Comparison of ENCODE assay signal across 11 cellular contexts in genomic region chr7:5702876-5703571, GRCh38.
DNase-seq lines count a peak whose midpoint lies in the region; ATAC-seq, FAIRE-seq and TF ChIP-seq lines count a peak whose summit lies in the region.
"Had no signal": no experiment of that assay in that cellular context is flagged by ENCODE, and none has a peak within 500 bp of the region (broad histone marks: within the 10 kb centered on the region; RNA-seq: fewer than 3 reads in every experiment).

No MANE protein-coding gene starts in this region.

- peak overlapping the region; percentile 7; the same call in 1 of the 2 replicates for H3K27ac ChIP-seq in RWPE1
- no peak overlapping the region for H3K27ac ChIP-seq in CD8-positive, alpha-beta T cell (ENCODE audit: low read depth, low read length)
- H3K27ac ChIP-seq: SJCRH30 had no signal

- no peak overlapping the region for H3K27ac Mint-ChIP-seq in activated T-helper 2 cell treated with anti-CD3 and anti-CD28 coated beads, Interferon-gamma antibody, Interleukin-2, Interleukin-4, amounts not matched to agents 10 μg/mL and 5 μg/mL and 100 μg/mL, durations not matched to agents 14 hours and 24 hours and 36 hours
- H3K27ac Mint-ChIP-seq in CD8-positive, alpha-beta T cell = no peak overlapping the region

- intact Hi-C loops in Right ventricle myocardium superior (cut with DNase I) (loop anchor here (5.0 kb wide), 2 partner anchors 36 to 211 kb away; no protein-coding TSS in a partner anchor), posterior cingulate gyrus (cut with DNase I) (loop anchor here (5.0 kb wide), 1 partner anchor 36 kb away; no protein-coding TSS in a partner anchor)
- intact Hi-C loops in activated T-helper 2 cell treated with anti-CD3 and anti-CD28 coated beads, Interferon-gamma antibody, Interleukin-2, Interleukin-4, amounts not matched to agents 10 μg/mL and 5 μg/mL and 100 μg/mL, durations not matched to agents 14 hours and 24 hours and 36 hours (cut with micrococcal nuclease) = no loop called here
- intact Hi-C loops in CD8-positive, alpha-beta T cell (cut with DNase I, micrococcal nuclease) = loop anchor here (5.0 to 10.0 kb wide), 3 partner anchors 71 to 338 kb away; no protein-coding TSS in a partner anchor

- H3K27me3 Mint-ChIP-seq in activated T-helper 2 cell treated with anti-CD3 and anti-CD28 coated beads, Interferon-gamma antibody, Interleukin-2, Interleukin-4, amounts not matched to agents 10 μg/mL and 5 μg/mL and 100 μg/mL, durations not matched to agents 14 hours and 24 hours and 36 hours (ENCODE audit: low read depth) = no peaks in the 10 kb centered on the region
- H3K27me3 Mint-ChIP-seq in CD8-positive, alpha-beta T cell (ENCODE audit: low read depth) = no peaks in the 10 kb centered on the region

- peaks cover 55% of the 10 kb centered on the region for H3K4me1 Mint-ChIP-seq in activated T-helper 2 cell treated with anti-CD3 and anti-CD28 coated beads, Interferon-gamma antibody, Interleukin-2, Interleukin-4, amounts not matched to agents 10 μg/mL and 5 μg/mL and 100 μg/mL, durations not matched to agents 14 hours and 24 hours and 36 hours (ENCODE audit: low read depth)
- H3K4me1 Mint-ChIP-seq in CD8-positive, alpha-beta T cell (ENCODE audit: low read depth) = peaks cover 49% of the 10 kb centered on the region

- CTCF ChIA-PET in RWPE1 (lab: Yijun Ruan, JAX) = interaction anchor here (0.6 to 1.1 kb wide), 5 partner anchors 25 to 208 kb away, joined by 3 to 5 read pairs (median 3); no protein-coding TSS in a partner anchor
- CTCF ChIA-PET in CD8-positive, alpha-beta T cell (lab: Charles Lee) = interaction anchor here (0.5 to 10.1 kb wide), 20 partner anchors 10 to 997 kb away, joined by 3 to 103 read pairs (median 6); no protein-coding TSS in a partner anchor

- DNase-seq in H54 (ENCODE audit: insufficient read length, low spot score) (peak; percentile 63), RWPE1 (ENCODE audit: low spot score) (peak; percentile 50), Right ventricle myocardium superior (peak; percentile 68), posterior cingulate gyrus (peak; percentile 77 to 98 (median 86))
- DNase-seq in activated effector memory CD4-positive, alpha-beta T cell treated with anti-CD3 and anti-CD28 coated beads, Interleukin-2, amount 50 U/mL, for 16 hours = no peak
- no peak for DNase-seq in activated T-helper 2 cell treated with anti-CD3 and anti-CD28 coated beads, Interferon-gamma antibody, Interleukin-2, Interleukin-4, amounts not matched to agents 10 μg/mL and 5 μg/mL and 100 μg/mL, durations not matched to agents 14 hours and 24 hours and 36 hours (ENCODE audit: low spot score)
- DNase-seq in CD8-positive, alpha-beta T cell = no peak
- DNase-seq: GOT3, KG1, SJCRH30 had no signal

- no peaks in the 10 kb centered on the region for H3K9me3 ChIP-seq in CD8-positive, alpha-beta T cell (ENCODE audit: low read length)
- H3K9me3 ChIP-seq: SJCRH30 had no signal

- H3K36me3 Mint-ChIP-seq in activated T-helper 2 cell treated with anti-CD3 and anti-CD28 coated beads, Interferon-gamma antibody, Interleukin-2, Interleukin-4, amounts not matched to agents 10 μg/mL and 5 μg/mL and 100 μg/mL, durations not matched to agents 14 hours and 24 hours and 36 hours (ENCODE audit: low read depth) = peaks cover 49% of the 10 kb centered on the region
- peaks cover 52% of the 10 kb centered on the region for H3K36me3 Mint-ChIP-seq in CD8-positive, alpha-beta T cell

- no peaks in the 10 kb centered on the region for H3K27me3 ChIP-seq in CD8-positive, alpha-beta T cell (ENCODE audit: insufficient read depth, low read length)
- H3K27me3 ChIP-seq: SJCRH30 had no signal

- no peak for FAIRE-seq in H54 (lab: Jason Lieb, UNC)

- TF ChIP-seq POLR2A in H54 (IDR thresholded peaks at IDR 0.05; ENCODE audit: low read depth, low read length) = no peak

- no peak overlapping the region for H3K4me3 Mint-ChIP-seq in activated T-helper 2 cell treated with anti-CD3 and anti-CD28 coated beads, Interferon-gamma antibody, Interleukin-2, Interleukin-4, amounts not matched to agents 10 μg/mL and 5 μg/mL and 100 μg/mL, durations not matched to agents 14 hours and 24 hours and 36 hours (ENCODE audit: low read depth)
- H3K4me3 Mint-ChIP-seq in CD8-positive, alpha-beta T cell = no peak overlapping the region

- TF ChIP-seq CTCF in RWPE1 (conservative IDR thresholded peaks at IDR 0.05; ENCODE audit: low read depth) = no peak
- no peak for TF ChIP-seq CTCF in CD8-positive, alpha-beta T cell (IDR thresholded peaks at IDR 0.05)

- POLR2A ChIA-PET in RWPE1 (lab: Yijun Ruan, JAX; ENCODE audit: low non-redundant PET) = interaction anchor here (0.5 kb wide), 1 partner anchor 92 kb away, joined by 4 read pairs; no protein-coding TSS in a partner anchor
- POLR2A ChIA-PET in CD8-positive, alpha-beta T cell (lab: Charles Lee) = interaction anchor here (1.4 to 1.7 kb wide), 2 partner anchors 9 to 20 kb away, joined by 3 read pairs; no protein-coding TSS in a partner anchor

- H3K4me3 ChIP-seq in CD8-positive, alpha-beta T cell (ENCODE audit: low read depth, low read length) = no peak overlapping the region
- H3K4me3 ChIP-seq: SJCRH30 had no signal

- peaks cover 42% of the 10 kb centered on the region for H3K4me1 ChIP-seq in CD8-positive, alpha-beta T cell (ENCODE audit: insufficient read depth, low read length)

- peak; percentile 81 for ATAC-seq in Right ventricle myocardium superior (ENCODE audit: poor library complexity)
- ATAC-seq in GM19397 (IDR thresholded peaks at IDR 0.05; ENCODE audit: unreplicated experiment) = no peak
- ATAC-seq in CD8-positive, alpha-beta T cell = no peak

- no peaks in the 10 kb centered on the region for H3K9me3 Mint-ChIP-seq in activated T-helper 2 cell treated with anti-CD3 and anti-CD28 coated beads, Interferon-gamma antibody, Interleukin-2, Interleukin-4, amounts not matched to agents 10 μg/mL and 5 μg/mL and 100 μg/mL, durations not matched to agents 14 hours and 24 hours and 36 hours
- H3K9me3 Mint-ChIP-seq in CD8-positive, alpha-beta T cell = no peaks in the 10 kb centered on the region

- H3K36me3 ChIP-seq in CD8-positive, alpha-beta T cell (ENCODE audit: insufficient read depth, low read length) = peaks cover 3% of the 10 kb centered on the region

Comparison
In these comparisons a context has a peak if more than half of its experiments do, and no peak if none do; other contexts are left out.
1. DNase-seq: peak in H54 (single experiment), RWPE1 (single experiment), Right ventricle myocardium superior (single experiment) and posterior cingulate gyrus (10 of 10); none in activated effector memory CD4-positive, alpha-beta T cell treated with anti-CD3 and anti-CD28 coated beads, Interleukin-2, amount 50 U/mL, for 16 hours (single experiment), activated T-helper 2 cell treated with anti-CD3 and anti-CD28 coated beads, Interferon-gamma antibody, Interleukin-2, Interleukin-4, amounts not matched to agents 10 μg/mL and 5 μg/mL and 100 μg/mL, durations not matched to agents 14 hours and 24 hours and 36 hours (single experiment) and CD8-positive, alpha-beta T cell (0 of 7).